In the genomic region with DNA sequence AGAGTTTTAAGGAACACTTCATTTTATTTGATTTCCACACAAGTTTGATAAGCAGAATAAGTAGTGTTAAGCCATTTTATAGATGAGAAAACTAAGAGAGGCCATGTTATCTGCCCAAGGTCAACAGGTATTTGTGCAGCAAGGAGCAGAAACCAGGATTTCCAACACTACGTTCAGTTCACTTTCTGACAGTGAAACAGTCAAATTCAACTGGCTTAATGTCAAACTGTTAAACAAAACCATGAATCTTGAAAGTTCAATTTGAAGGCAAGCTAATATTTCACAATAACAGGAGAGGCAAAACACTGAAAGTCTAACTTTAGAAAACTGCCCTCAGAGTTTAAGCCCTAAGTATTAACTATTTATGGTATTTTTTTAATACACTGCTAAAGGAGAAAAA, we compare ENCODE assay signal across 18 cellular contexts.
"Had no signal": no experiment of that assay in that cellular context is flagged by ENCODE, and none has a peak within 500 bp of the region (broad histone marks: within the 10 kb centered on the region; RNA-seq: fewer than 3 reads in every experiment).

No MANE protein-coding gene starts in this region.

- H3K27ac Mint-ChIP-seq: dendritic cell treated with granulocyte-macrophage colony-stimulating factor and Interleukin-4, amounts not matched to agents 40 ng/mL and 50 ng/mL, for 4 days; nephron progenitor cell; progenitor cell of endocrine pancreas had no signal

- H3K9me3 Mint-ChIP-seq: dendritic cell treated with granulocyte-macrophage colony-stimulating factor and Interleukin-4, amounts not matched to agents 40 ng/mL and 50 ng/mL, for 4 days; nephron progenitor cell had no signal

- H3K27ac ChIP-seq: hepatocyte, stomach, testis, upper lobe of left lung had no signal

- H2AFZ ChIP-seq: hepatocyte had no signal

- H3K4me2 ChIP-seq: hepatocyte had no signal

- H3K4me1 ChIP-seq: testis, upper lobe of left lung had no signal

- H3K27me3 ChIP-seq: hepatocyte, stomach, testis, upper lobe of left lung had no signal

- DNase-seq: activated CD4-positive, alpha-beta T cell treated with anti-CD3 and anti-CD28 coated beads, Interleukin-2, amount 50 U/mL, for 1 hour; activated CD8-positive, alpha-beta memory T cell treated with anti-CD3 and anti-CD28 coated beads for 24 hours; aorta; cerebellar nuclear complex; effector memory CD4-positive, alpha-beta T cell; left ventricle myocardium superior; mesendoderm; nephron progenitor cell; occipital lobe; right cardiac atrium; stomach; T-helper 9 cell; testis; upper lobe of left lung had no signal

- ATAC-seq: activated CD4-positive, CD25-positive, alpha-beta regulatory T cell treated with anti-CD3 and anti-CD28 coated beads, Interleukin-2, amount 50 U/mL, for 24 hours; left ventricle myocardium superior; right cardiac atrium had no signal

- H3K4me3 ChIP-seq: hepatocyte, stomach, testis, upper lobe of left lung had no signal

- H3K9me3 ChIP-seq: stomach, testis, upper lobe of left lung had no signal

- H3K4me3 Mint-ChIP-seq: dendritic cell treated with granulocyte-macrophage colony-stimulating factor and Interleukin-4, amounts not matched to agents 40 ng/mL and 50 ng/mL, for 4 days; nephron progenitor cell had no signal

- H3K36me3 ChIP-seq: upper lobe of left lung had no signal

- H3K79me2 ChIP-seq: hepatocyte had no signal

- H3K27me3 Mint-ChIP-seq: dendritic cell treated with granulocyte-macrophage colony-stimulating factor and Interleukin-4, amounts not matched to agents 40 ng/mL and 50 ng/mL, for 4 days; progenitor cell of endocrine pancreas had no signal
